ENCODE assay signal across 20 cellular contexts in the genomic region with DNA sequence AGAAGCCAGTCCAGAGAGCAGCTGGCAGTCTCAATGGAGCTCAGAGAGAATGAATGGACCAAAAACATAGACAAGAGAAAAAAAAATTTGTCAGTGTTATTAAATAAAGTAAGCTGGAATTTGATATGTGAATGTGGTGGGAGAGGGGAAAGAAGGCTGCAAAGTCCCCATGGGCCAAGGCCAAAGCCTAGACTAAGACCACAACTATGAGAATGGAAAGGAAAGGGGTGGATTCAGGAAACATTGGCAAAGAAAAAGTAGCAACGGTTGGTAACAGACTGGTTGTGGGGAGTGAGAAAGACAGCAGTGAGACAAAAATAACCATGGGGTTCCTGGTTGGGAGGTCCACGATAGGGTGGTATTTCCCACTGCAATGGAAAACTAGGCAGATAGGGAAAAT. TPM values are rescaled to one million over a fixed set of nuclear protein-coding genes. Genes with fewer than 3 reads are reported as not detected.
DNase-seq lines count a peak whose midpoint lies in the region; ATAC-seq and TF ChIP-seq lines count a peak whose summit lies in the region.
"Had no signal": no experiment of that assay in that cellular context is flagged by ENCODE, and none has a peak within 500 bp of the region (broad histone marks: within the 10 kb centered on the region; RNA-seq: fewer than 3 reads in every experiment).

No MANE protein-coding gene starts in this region.

- TF ChIP-seq CTCF in prostate gland (IDR thresholded peaks at IDR 0.05), result no peak

- no peak overlapping the region for H3K9ac ChIP-seq in subcutaneous abdominal adipose tissue (ENCODE audit: low read length in 5 of 5)

- H3K36me3 ChIP-seq in subcutaneous abdominal adipose tissue (ENCODE audit: control insufficient read depth in 5 of 5, insufficient read depth in 5 of 5, low read length in 5 of 5) (peaks cover 3 to 25% (median 14%) of the 10 kb centered on the region in 5 donors), prostate gland (no peaks in the 10 kb centered on the region)

- H3K4me1 ChIP-seq in subcutaneous abdominal adipose tissue (ENCODE audit: control insufficient read depth in 5 of 5, insufficient read depth in 5 of 5, low read length in 5 of 5), result peaks cover 0 to 27% (median 22%) of the 10 kb centered on the region in 5 donors
- H3K4me1 ChIP-seq in prostate gland (replicated peaks), result no peaks in the 10 kb centered on the region

- 78% methylated on average over 2 of the region's 2 CpGs for WGBS in prostate gland

- ATAC-seq in HG03039 (IDR thresholded peaks at IDR 0.05; ENCODE audit: unreplicated experiment) (no peak), HG03521 (IDR thresholded peaks at IDR 0.05; ENCODE audit: unreplicated experiment) (no peak)

- H3K27ac ChIP-seq in cingulate gyrus (ENCODE audit: low read depth, low read length) (peak overlapping the region; percentile 92), subcutaneous abdominal adipose tissue (ENCODE audit: low read depth, low read length) (peak overlapping the region; percentile 14), prostate gland (no peak overlapping the region)
- H3K27ac ChIP-seq: SJSA1 had no signal

- intact Hi-C loops in prostate gland (cut with DNase I), result no loop called here

- peak; percentile 63 for DNase-seq in LHCN-M2 (ENCODE audit: low read depth)
- DNase-seq in myocyte (ENCODE audit: low read depth), result peak; percentile 64
- DNase-seq in GM03348 (ENCODE audit: low spot score), result no peak
- DNase-seq in prostate gland (ENCODE audit: low spot score), result no peak
- DNase-seq: ACHN, DMS53, GDM1, MM.1S, NCI-H1048, NCI-H1436 treated with DMSO at 0.1 percent for 48 hours, NCI-H2029, NCI-H2227 treated with DMSO at 0.1 percent for 48 hours, NCI-H510A treated with DMSO at 0.1 percent for 48 hours, NCI-H82, OCI-M1 had no signal

- H3K9me3 ChIP-seq in subcutaneous abdominal adipose tissue (ENCODE audit: control insufficient read depth in 5 of 5, low read length in 5 of 5), result no peaks in the 10 kb centered on the region
- no peaks in the 10 kb centered on the region for H3K9me3 ChIP-seq in prostate gland
- H3K9me3 ChIP-seq: SJSA1 had no signal

- H3K27me3 ChIP-seq in subcutaneous abdominal adipose tissue (ENCODE audit: control insufficient read depth in 5 of 5, insufficient read depth in 4 of 5, low read length in 5 of 5) (no peaks in the 10 kb centered on the region), prostate gland (replicated peaks; ENCODE audit: insufficient read depth) (no peaks in the 10 kb centered on the region)
- H3K27me3 ChIP-seq: SJSA1 had no signal

- H3K4me3 ChIP-seq in subcutaneous abdominal adipose tissue (ENCODE audit: low read depth in 1 of 5, low read length in 5 of 5), result no peak overlapping the region
- H3K4me3 ChIP-seq in prostate gland, result no peak overlapping the region
- H3K4me3 ChIP-seq: SJSA1 had no signal

- no peak for TF ChIP-seq POLR2A in prostate gland (IDR thresholded peaks at IDR 0.05)

RNA-seq across cellular contexts. Expression of a gene that starts 47.0 kb away (rescaled TPM):
- total RNA-seq in LHCN-M2 (2014; rRNA removed) (52.9 and 56.7 TPM in 2 replicates), myocyte (164 and 199 TPM in 2 replicates), prostate gland (10 to 100 TPM; 13.1 to 80.4 TPM)
- 27.1 TPM for polyA plus RNA-seq in LHCN-M2 (2012)
- 56.3 TPM for polyA plus RNA-seq in myocyte (2012)

Comparison
In these comparisons a context has a peak if more than half of its experiments do, and no peak if none do; other contexts are left out.
1. DNase-seq: peak in LHCN-M2 (single experiment) and myocyte (single experiment); none in GM03348 (single experiment) and prostate gland (single experiment).
2. H3K27ac ChIP-seq: peak in cingulate gyrus (single experiment) and subcutaneous abdominal adipose tissue (single experiment); none in prostate gland (0 of 2).